39 cellular contexts compared by ENCODE assay signal in genomic region chr22:30469165-30469564, GRCh38. TPM values are rescaled to one million over a fixed set of nuclear protein-coding genes. Genes with fewer than 3 reads are reported as not detected.
"Had no signal": no experiment of that assay in that cellular context is flagged by ENCODE, and none has a peak within 500 bp of the region (broad histone marks: within the 10 kb centered on the region; RNA-seq: fewer than 3 reads in every experiment).

No MANE protein-coding gene starts in this region.

- ATAC-seq: activated naive CD4-positive, alpha-beta T cell treated with anti-CD3 and anti-CD28 coated beads, Interleukin-2, amount 50 U/mL, for 72 hours; activated naive CD8-positive, alpha-beta T cell treated with anti-CD3 and anti-CD28 coated beads, Interleukin-2, amount 50 U/mL, for 24 hours; activated T-cell treated with anti-CD3 and anti-CD28 coated beads, Interleukin-2, amount 50 U/mL, for 4 hours; activated T-cell treated with anti-CD3 and anti-CD28 coated beads, Interleukin-2, amount 50 U/mL, for 72 hours; activated T-helper 17 cell treated with anti-CD3 and anti-CD28 coated beads, Interleukin-2, amount 50 U/mL, for 72 hours; body of pancreas had no signal

- H3K27ac ChIP-seq: adrenal gland, ascending aorta, body of pancreas, brain microvascular endothelial cell, breast epithelium, cardiac muscle cell had no signal

- DNase-seq: activated effector memory CD4-positive, alpha-beta T cell treated with anti-CD3 and anti-CD28 coated beads, Interleukin-2, amount 50 U/mL, for 16 hours; activated effector memory CD4-positive, alpha-beta T cell treated with Interleukin-2 at 50 U/mL for 16 hours; activated gamma-delta T cell; activated gamma-delta T cell treated with Interleukin-2 at 50 U/mL for 16 hours; activated naive CD4-positive, alpha-beta T cell; activated naive CD4-positive, alpha-beta T cell treated with anti-CD3 and anti-CD28 coated beads for 36 hours; activated naive CD4-positive, alpha-beta T cell treated with anti-CD3 and anti-CD28 coated beads, Interleukin-2, amount 10 ng/mL, durations not matched to agents 7 days and 5 days; activated naive CD4-positive, alpha-beta T cell treated with anti-CD3 and anti-CD28 coated beads, Interleukin-2, amount 50 U/mL, for 16 hours; activated naive CD4-positive, alpha-beta T cell treated with Interleukin-2 at 50 U/mL for 16 hours; activated naive CD8-positive, alpha-beta T cell treated with anti-CD3 and anti-CD28 coated beads for 36 hours; activated naive CD8-positive, alpha-beta T cell treated with anti-CD3 and anti-CD28 coated beads, Interleukin-2, amount 10 ng/mL, durations not matched to agents 7 days and 5 days; activated naive CD8-positive, alpha-beta T cell treated with anti-CD3 and anti-CD28 coated beads, Interleukin-2, amount 50 U/mL, for 24 hours; activated T-cell treated with anti-CD3 and anti-CD28 coated beads, Interleukin-2, amount 50 U/mL, for 1 hour; activated T-cell treated with anti-CD3 and anti-CD28 coated beads, Interleukin-2, amount 50 U/mL, for 24 hours; activated T-cell treated with anti-CD3 and anti-CD28 coated beads, Interleukin-2, amount 50 U/mL, for 4 hours; activated T-cell treated with anti-CD3 and anti-CD28 coated beads, Interleukin-2, amount 50 U/mL, for 48 hours; activated T-cell treated with anti-CD3 and anti-CD28 coated beads, Interleukin-2, amount 50 U/mL, for 72 hours; adrenal gland; amniotic stem cell; amygdala; anterior cingulate cortex; aorta; body of pancreas; brain microvascular endothelial cell; caudate nucleus; central memory CD4-positive, alpha-beta T cell; cerebellar nuclear complex had no signal

- H3K4me1 ChIP-seq: adrenal gland, ascending aorta, body of pancreas, breast epithelium had no signal

- H3K9me3 ChIP-seq: adrenal gland, ascending aorta, body of pancreas, breast epithelium had no signal

- FAIRE-seq: astrocyte, bronchial epithelial cell had no signal

- H3K36me3 ChIP-seq: adrenal gland, ascending aorta, brain microvascular endothelial cell, breast epithelium, cardiac muscle cell had no signal

- H3K4me3 ChIP-seq: adrenal gland, ascending aorta, body of pancreas, breast epithelium, cardiac muscle cell had no signal

- H3K27me3 ChIP-seq: adrenal gland, ascending aorta, body of pancreas, breast epithelium, cardiac muscle cell had no signal

RNA-seq across cellular contexts. Expression of gene SEC14L3, which starts 2.7 kb away (rescaled TPM):
- total RNA-seq: activated naive CD4-positive, alpha-beta T cell treated with anti-CD3 and anti-CD28 coated beads for 36 hours; activated naive CD4-positive, alpha-beta T cell treated with anti-CD3 and anti-CD28 coated beads, Interleukin-2, amount 50 U/mL, for 72 hours; activated naive CD8-positive, alpha-beta T cell treated with anti-CD3 and anti-CD28 coated beads for 36 hours; activated naive CD8-positive, alpha-beta T cell treated with anti-CD3 and anti-CD28 coated beads, Interleukin-2, amount 10 ng/mL, durations not matched to agents 7 days and 5 days; activated T-cell treated with anti-CD3 and anti-CD28 coated beads, Interleukin-2, amount 50 U/mL, for 4 hours; activated T-cell treated with anti-CD3 and anti-CD28 coated beads, Interleukin-2, amount 50 U/mL, for 72 hours; activated T-helper 1 cell treated with anti-CD3 and anti-CD28 coated beads, Interleukin-12 subunit alpha, Interleukin-12 subunit beta, Interleukin-2, Interleukin-4 antibody, amounts not matched to agents 30 ng/mL and 10 ng/mL and 1 ng/mL, durations not matched to agents 14 hours and 24 hours and 36 hours; activated T-helper 17 cell treated with anti-CD3 and anti-CD28 coated beads, Interleukin-2, amount 50 U/mL, for 72 hours; activated T-helper 2 cell treated with anti-CD3 and anti-CD28 coated beads, Interferon-gamma antibody, Interleukin-2, Interleukin-4, amounts not matched to agents 10 μg/mL and 5 μg/mL and 100 μg/mL, durations not matched to agents 14 hours and 24 hours and 36 hours; aorta; ascending aorta; astrocyte; body of pancreas; breast epithelium; bronchial epithelial cell; cardiac muscle cell; cerebellum; chondrocyte had no signal
- polyA plus RNA-seq: adipose tissue, adrenal gland, aorta, cardiac muscle cell had no signal

RNA-seq across cellular contexts. Expression of gene SEC14L4, which starts 36.3 kb away (rescaled TPM):
- total RNA-seq: activated naive CD4-positive, alpha-beta T cell treated with anti-CD3 and anti-CD28 coated beads for 36 hours; activated naive CD8-positive, alpha-beta T cell treated with anti-CD3 and anti-CD28 coated beads for 36 hours; activated naive CD8-positive, alpha-beta T cell treated with anti-CD3 and anti-CD28 coated beads, Interleukin-2, amount 10 ng/mL, durations not matched to agents 7 days and 5 days; activated T-cell treated with anti-CD3 and anti-CD28 coated beads, Interleukin-2, amount 50 U/mL, for 72 hours; activated T-helper 1 cell treated with anti-CD3 and anti-CD28 coated beads, Interleukin-12 subunit alpha, Interleukin-12 subunit beta, Interleukin-2, Interleukin-4 antibody, amounts not matched to agents 30 ng/mL and 10 ng/mL and 1 ng/mL, durations not matched to agents 14 hours and 24 hours and 36 hours; activated T-helper 17 cell treated with anti-CD3 and anti-CD28 coated beads, Interleukin-2, amount 50 U/mL, for 72 hours; activated T-helper 2 cell treated with anti-CD3 and anti-CD28 coated beads, Interferon-gamma antibody, Interleukin-2, Interleukin-4, amounts not matched to agents 10 μg/mL and 5 μg/mL and 100 μg/mL, durations not matched to agents 14 hours and 24 hours and 36 hours; aorta; ascending aorta; astrocyte; bronchial epithelial cell; chondrocyte had no signal
- polyA plus RNA-seq: aorta had no signal
